Comparison of ENCODE assay signal across 16 cellular contexts in genomic region chr7:14839307-14839706, GRCh38.
DNase-seq lines count a peak whose midpoint lies in the region; ATAC-seq and TF ChIP-seq lines count a peak whose summit lies in the region.
"Had no signal": no experiment of that assay in that cellular context is flagged by ENCODE, and none has a peak within 500 bp of the region (broad histone marks: within the 10 kb centered on the region; RNA-seq: fewer than 3 reads in every experiment).

No MANE protein-coding gene starts in this region.

- H3K27ac ChIP-seq in right cardiac atrium (ENCODE audit: low read length) (no peak overlapping the region), PC-3 (ENCODE audit: low read length) (peak overlapping the region; percentile 32; the same call in 1 of the 2 replicates), smooth muscle cell (ENCODE audit: low read depth) (no peak overlapping the region)

- H3K9me3 ChIP-seq in right cardiac atrium (ENCODE audit: control insufficient read depth, low read length) (no peaks in the 10 kb centered on the region), PC-3 (ENCODE audit: low read length) (no peaks in the 10 kb centered on the region), smooth muscle cell (replicated peaks; ENCODE audit: low read depth) (no peaks in the 10 kb centered on the region)

- H3K4me2 ChIP-seq in PC-3 (ENCODE audit: low read length) (no peak overlapping the region), smooth muscle cell (no peak overlapping the region)

- H3F3A ChIP-seq in PC-3 (ENCODE audit: low read length, unreplicated experiment) (no peaks in the 10 kb centered on the region), smooth muscle cell (ENCODE audit: low read depth) (no peaks in the 10 kb centered on the region)

- H3K4me3 Mint-ChIP-seq in WTC11: no peak overlapping the region
- H3K4me3 Mint-ChIP-seq: CD14-positive monocyte, HFFc6 had no signal

- H3K4me3 ChIP-seq in right cardiac atrium (ENCODE audit: low read length): no peak overlapping the region
- H3K4me3 ChIP-seq in PC-3 (ENCODE audit: low read length): no peak overlapping the region
- H3K4me3 ChIP-seq in smooth muscle cell: no peak overlapping the region
- H3K4me3 ChIP-seq: K562 had no signal

- H3K27me3 ChIP-seq in right cardiac atrium (ENCODE audit: control insufficient read depth, insufficient read depth) (no peaks in the 10 kb centered on the region), PC-3 (ENCODE audit: low read length) (no peaks in the 10 kb centered on the region), smooth muscle cell (ENCODE audit: low read depth) (no peaks in the 10 kb centered on the region)

- no peak overlapping the region for H3K9ac ChIP-seq in PC-3 (ENCODE audit: low read length)
- no peak overlapping the region for H3K9ac ChIP-seq in smooth muscle cell (ENCODE audit: low read depth)

- H3K36me3 ChIP-seq in PC-3 (ENCODE audit: low read depth, low read length) (no peaks in the 10 kb centered on the region), smooth muscle cell (ENCODE audit: low read depth) (no peaks in the 10 kb centered on the region)

- BruUV-seq in PC-3 (replicated peaks; lab: Mats Ljungman, UMichigan): no TSS peak

- ATAC-seq in right cardiac atrium (no peak), PC-3 (no peak), WTC11 (no peak)
- ATAC-seq: K562 had no signal

- no peak overlapping the region for H2AFZ ChIP-seq in PC-3 (ENCODE audit: low read length)
- no peak overlapping the region for H2AFZ ChIP-seq in smooth muscle cell (ENCODE audit: low read depth)

- H3K4me1 Mint-ChIP-seq in WTC11: peaks cover 41% of the 10 kb centered on the region
- H3K4me1 Mint-ChIP-seq: CD14-positive monocyte had no signal

- H3K4me1 ChIP-seq in right cardiac atrium (ENCODE audit: control insufficient read depth, insufficient read depth, low read length) (no peaks in the 10 kb centered on the region), PC-3 (ENCODE audit: insufficient read depth, low read length) (peaks cover 74% of the 10 kb centered on the region), smooth muscle cell (ENCODE audit: low read depth) (peaks cover 5% of the 10 kb centered on the region)

- 0 out of 2 replicates have a peak, but pooled peaks cover 3% of the 10 kb centered on the region for H3K9me2 ChIP-seq in PC-3 (replicated peaks; ENCODE audit: low read length)

- CTCF ChIA-PET in PC-3 (lab: Charles Lee) (no interaction called here), WTC11 (lab: Charles Lee) (no interaction called here)

- TF ChIP-seq CTCF in PC-3 (conservative IDR thresholded peaks at IDR 0.05; ENCODE audit: low read depth, low read length): no peak
- no peak for TF ChIP-seq CTCF in smooth muscle cell (IDR thresholded peaks at IDR 0.05; ENCODE audit: borderline replicate concordance, insufficient read depth, poor library complexity, severe bottlenecking)
- no peak for TF ChIP-seq CTCF in WTC11 (IDR thresholded peaks at IDR 0.05)

- no peaks in the 10 kb centered on the region for H3K27me3 Mint-ChIP-seq in WTC11 (ENCODE audit: low read depth)

- DNase-seq in NCI-H2107 treated with DMSO at 0.1 percent for 48 hours (lab: John Stamatoyannopoulos, UW; ENCODE audit: unreplicated experiment): peak; percentile 16
- no peak for DNase-seq in NCI-H2107 (lab: John Stamatoyannopoulos, UW)
- DNase-seq in right cardiac atrium: peak in 2 of 3 donors; percentile 30 to 53
- DNase-seq in cardiac septum (ENCODE audit: low spot score): no peak
- DNase-seq in PC-3: no peak
- no peak for DNase-seq in smooth muscle cell (lab: John Stamatoyannopoulos, UW; ENCODE audit: unreplicated experiment)
- no peak for DNase-seq in WTC11 (ENCODE audit: low spot score)
- DNase-seq in T-helper 2 cell: no peak
- DNase-seq: 8988T, DMS79 treated with DMSO at 0.1 percent for 48 hours, HFFc6, NCI-H1436, NCI-H2227 treated with DMSO at 0.1 percent for 48 hours, OCI-M1 had no signal

- POLR2A ChIA-PET in PC-3 (lab: Charles Lee; ENCODE audit: unreplicated experiment): no interaction called here
- POLR2A ChIA-PET in WTC11 (lab: Charles Lee): no interaction called here

- no peaks in the 10 kb centered on the region for H3K9me3 Mint-ChIP-seq in WTC11
- H3K9me3 Mint-ChIP-seq: HFFc6 had no signal

- no peaks in the 10 kb centered on the region for H3K36me3 Mint-ChIP-seq in WTC11
- H3K36me3 Mint-ChIP-seq: CD14-positive monocyte had no signal

- H4K20me1 ChIP-seq in PC-3 (ENCODE audit: low read length) (no peaks in the 10 kb centered on the region), smooth muscle cell (ENCODE audit: low read depth) (no peaks in the 10 kb centered on the region)

- H3K27ac Mint-ChIP-seq in WTC11: no peak overlapping the region
- H3K27ac Mint-ChIP-seq: CD14-positive monocyte, HFFc6 had no signal

- intact Hi-C loops in right cardiac atrium (cut with DNase I) (loop anchor here in 1 of 4 donors (10.0 kb wide), 1 partner anchor 175 kb away; no protein-coding TSS in a partner anchor), cardiac septum (cut with DNase I) (no loop called here), PC-3 (cut with micrococcal nuclease) (loop anchor here (10.0 kb wide), 1 partner anchor 175 kb away; no protein-coding TSS in a partner anchor)

- H3K79me2 ChIP-seq in PC-3 (ENCODE audit: low read length): no peaks in the 10 kb centered on the region
- H3K79me2 ChIP-seq in smooth muscle cell (ENCODE audit: low read depth): no peaks in the 10 kb centered on the region

- WGBS in right cardiac atrium: 99% methylated on average over 1 of the region's 1 CpG
- 97% methylated on average over 1 of the region's 1 CpG for WGBS in smooth muscle cell (ENCODE audit: low lambda C conversion rate)

TF ChIP-seq in WTC11, 78 proteins besides CTCF, POLR2A, EP300 and RAD21:
- no peak for TF ChIP-seq PRRX2 (CRISPR knock-in tag; IDR thresholded peaks at IDR 0.05)
- TF ChIP-seq EMX1 (CRISPR knock-in tag; IDR thresholded peaks at IDR 0.05): no peak
- TF ChIP-seq CDX4 (CRISPR knock-in tag; IDR thresholded peaks at IDR 0.05; ENCODE audit: borderline replicate concordance): no peak
- no peak for TF ChIP-seq ZNF263 (CRISPR knock-in tag; IDR thresholded peaks at IDR 0.05; ENCODE audit: low read depth)

Comparison
In these comparisons a context has a peak if more than half of its experiments do, and no peak if none do; other contexts are left out.
1. DNase-seq: peak in NCI-H2107 treated with DMSO at 0.1 percent for 48 hours (single experiment) and right cardiac atrium (2 of 3); none in NCI-H2107 (single experiment), cardiac septum (single experiment), PC-3 (single experiment), smooth muscle cell (single experiment), WTC11 (single experiment) and T-helper 2 cell (0 of 5).